In the genomic region with DNA sequence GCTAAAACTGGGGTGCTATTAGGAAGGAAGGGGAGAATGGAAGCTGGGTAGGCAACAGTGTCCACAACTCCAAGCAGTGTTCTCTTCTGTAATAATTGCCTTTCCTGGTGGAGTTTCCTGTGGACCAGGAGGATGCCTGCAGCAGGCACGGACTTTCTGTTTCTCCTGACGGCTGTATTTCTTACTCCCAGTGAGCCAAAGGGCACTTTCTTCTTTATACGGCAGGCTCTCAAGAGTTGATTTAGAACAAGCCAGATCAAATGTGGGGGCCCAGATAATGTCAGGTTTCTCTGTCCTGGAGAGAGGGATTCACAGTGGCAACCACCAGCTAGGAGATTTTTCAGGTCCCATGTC, we compare ENCODE assay signal across 32 cellular contexts. TPM values are rescaled to one million over a fixed set of nuclear protein-coding genes. Genes with fewer than 3 reads are reported as not detected.
DNase-seq lines count a peak whose midpoint lies in the region; ATAC-seq, FAIRE-seq and TF ChIP-seq lines count a peak whose summit lies in the region.
"Had no signal": no experiment of that assay in that cellular context is flagged by ENCODE, and none has a peak within 500 bp of the region (broad histone marks: within the 10 kb centered on the region; RNA-seq: fewer than 3 reads in every experiment).

No MANE protein-coding gene starts in this region.

- H3K4me2 ChIP-seq in endothelial cell of umbilical vein (ENCODE audit: insufficient read depth, low read length): no peak overlapping the region

- no peaks in the 10 kb centered on the region for H3K79me2 ChIP-seq in endothelial cell of umbilical vein (ENCODE audit: control insufficient read depth, insufficient read depth, low read length)

- H3K27me3 ChIP-seq in left ventricle myocardium inferior (ENCODE audit: low read depth) (no peaks in the 10 kb centered on the region), endothelial cell of umbilical vein (ENCODE audit: control insufficient read depth in 2 of 2, insufficient read depth in 2 of 2, low read length in 2 of 2) (no peaks in the 10 kb centered on the region), psoas muscle (ENCODE audit: insufficient read depth in 3 of 3, low read length in 2 of 3) (no peaks in the 10 kb centered on the region)
- H3K27me3 ChIP-seq: breast epithelium, thyroid gland had no signal

- FAIRE-seq in endothelial cell of umbilical vein (lab: Jason Lieb, UNC): no peak
- FAIRE-seq: RCC 7860 had no signal

- no peak overlapping the region for H3K9ac ChIP-seq in endothelial cell of umbilical vein (replicated peaks; ENCODE audit: extremely low read depth, insufficient read depth, low read length)
- H3K9ac ChIP-seq: GM23248 had no signal

- H3K27ac ChIP-seq in left ventricle myocardium inferior (replicated peaks) (peak overlapping the region; percentile 74), endothelial cell of umbilical vein (ENCODE audit: insufficient read depth, low read depth, low read length) (no peak overlapping the region), psoas muscle (peak overlapping the region; percentile 96)
- H3K27ac ChIP-seq: breast epithelium, GM23248, thyroid gland had no signal

- dilution Hi-C loops in endothelial cell of umbilical vein (cut with MboI; ENCODE audit: extremely low pct_ligation_motif_present, low sequenced_read_pairs): no loop called here

- BruUV-seq in endothelial cell of umbilical vein (replicated peaks; lab: Mats Ljungman, UMichigan): no TSS peak

- CTCF ChIA-PET in endothelial cell of umbilical vein (lab: Charles Lee): interaction anchor here (1.0 to 1.5 kb wide), 2 partner anchors 9 to 23 kb away, joined by 3 to 4 read pairs; no protein-coding TSS in a partner anchor

- no peaks in the 10 kb centered on the region for H4K20me1 ChIP-seq in endothelial cell of umbilical vein (replicated peaks; ENCODE audit: control insufficient read depth, extremely low read depth, insufficient read depth, low read length)

- ATAC-seq in Right ventricle myocardium superior (ENCODE audit: poor library complexity) (no peak), psoas muscle (no peak), HG02678 (IDR thresholded peaks at IDR 0.05; ENCODE audit: unreplicated experiment) (no peak)
- ATAC-seq: activated CD8-positive, alpha-beta memory T cell treated with anti-CD3 and anti-CD28 coated beads, Interleukin-2, amount 10 ng/mL, durations not matched to agents 7 days and 5 days; stimulated activated effector memory CD8-positive, alpha-beta T cell treated with anti-CD3 and anti-CD28 coated beads, Interleukin-12 subunit alpha, Interleukin-12 subunit beta, amount 100 ng/mL, for 72 hours had no signal

- 49 to 68% (median 66%) methylated on average over 3 of the region's 3 CpGs for WGBS in psoas muscle, 3 donors

- DNase-seq in left ventricle myocardium inferior: no peak
- DNase-seq in Right ventricle myocardium superior: no peak
- DNase-seq in endothelial cell of umbilical vein (ENCODE audit: low read depth, low spot score): peak; percentile 22
- no peak for DNase-seq in psoas muscle
- peak; percentile 29 for DNase-seq in ureter (ENCODE audit: low spot score)
- DNase-seq in activated CD4-positive, alpha-beta T cell treated with anti-CD3 and anti-CD28 coated beads for 1 hour: no peak
- no peak for DNase-seq in 8988T
- DNase-seq: activated CD4-positive, alpha-beta T cell treated with anti-CD3 and anti-CD28 coated beads, Interleukin-2, amount 10 ng/mL, durations not matched to agents 24 days and 14 days; activated naive CD4-positive, alpha-beta T cell treated with anti-CD3 and anti-CD28 coated beads, Interleukin-2, amount 10 ng/mL, durations not matched to agents 7 days and 5 days; AML-193; amniotic stem cell; cortex of kidney; DMS79; GF-D8; GM23248; KG1; kidney glomerular epithelial cell; mammary epithelial cell; MM.1S; NCI-H2171; NCI-H524; nucleus accumbens; thyroid gland had no signal

- intact Hi-C loops in left ventricle myocardium inferior (cut with micrococcal nuclease) (no loop called here), Right ventricle myocardium superior (cut with DNase I) (no loop called here), endothelial cell of umbilical vein (cut with micrococcal nuclease) (no loop called here), psoas muscle (cut with DNase I) (no loop called here)

- H3K4me1 ChIP-seq in left ventricle myocardium inferior (peaks cover 36% of the 10 kb centered on the region), endothelial cell of umbilical vein (ENCODE audit: control insufficient read depth, extremely low read depth, insufficient read depth, low read length) (peaks cover 26% of the 10 kb centered on the region), psoas muscle (peaks cover 19% of the 10 kb centered on the region)
- H3K4me1 ChIP-seq: breast epithelium had no signal

- H3K4me3 ChIP-seq in left ventricle myocardium inferior: no peak overlapping the region
- no peak overlapping the region for H3K4me3 ChIP-seq in endothelial cell of umbilical vein (replicated peaks in 1 of 3; ENCODE audit: insufficient read depth in 1 of 3, low read depth in 1 of 3, low read length in 3 of 3)
- H3K4me3 ChIP-seq in psoas muscle: no peak overlapping the region
- H3K4me3 ChIP-seq: breast epithelium, GM23248, thyroid gland had no signal

- no peaks in the 10 kb centered on the region for H3K9me1 ChIP-seq in endothelial cell of umbilical vein (replicated peaks; ENCODE audit: control insufficient read depth, extremely low read depth, insufficient read depth, low read length)

- TF ChIP-seq CTCF in left ventricle myocardium inferior (IDR thresholded peaks at IDR 0.05; ENCODE audit: borderline replicate concordance): no peak
- TF ChIP-seq CTCF in endothelial cell of umbilical vein (IDR thresholded peaks at IDR 0.05; ENCODE audit: extremely low read depth in 1 of 2, insufficient read depth in 1 of 2, low read depth in 1 of 2, low read length in 2 of 2): no peak
- TF ChIP-seq CTCF in psoas muscle (IDR thresholded peaks at IDR 0.05): no peak

- H3K36me3 ChIP-seq in left ventricle myocardium inferior (no peaks in the 10 kb centered on the region), endothelial cell of umbilical vein (ENCODE audit: control insufficient read depth in 2 of 2, extremely low read depth in 1 of 2, insufficient read depth in 2 of 2, low read length in 2 of 2) (no peaks in the 10 kb centered on the region), psoas muscle (ENCODE audit: insufficient read depth in 1 of 2, low read depth in 1 of 2) (no peaks in the 10 kb centered on the region)
- H3K36me3 ChIP-seq: breast epithelium, thyroid gland had no signal

- no peak for TF ChIP-seq POLR2A in endothelial cell of umbilical vein (IDR thresholded peaks at IDR 0.05; ENCODE audit: low read depth, low read length)

- POLR2A ChIA-PET in endothelial cell of umbilical vein (lab: Charles Lee): interaction anchor here (0.5 kb wide), 1 partner anchor 10 kb away, joined by 4 read pairs; no protein-coding TSS in a partner anchor

- no peaks in the 10 kb centered on the region for H3K9me3 ChIP-seq in left ventricle myocardium inferior (replicated peaks)
- H3K9me3 ChIP-seq in endothelial cell of umbilical vein (replicated peaks; ENCODE audit: control insufficient read depth, insufficient read depth, low read length): no peaks in the 10 kb centered on the region
- H3K9me3 ChIP-seq in psoas muscle: no peaks in the 10 kb centered on the region
- H3K9me3 ChIP-seq: breast epithelium, thyroid gland had no signal

- peak overlapping the region; percentile 50 for H2AFZ ChIP-seq in endothelial cell of umbilical vein (ENCODE audit: low read depth, low read length)
- H2AFZ ChIP-seq: GM23248 had no signal

TF ChIP-seq in endothelial cell of umbilical vein, 7 proteins besides CTCF, POLR2A, EP300 and RAD21 (continues in another document):
- TF ChIP-seq MYC (IDR thresholded peaks at IDR 0.05; ENCODE audit: low read depth, low read length) (no peak), POLR2AphosphoS5 (IDR thresholded peaks at IDR 0.05; ENCODE audit: insufficient read depth, low read depth, low read length) (no peak), FOS (IDR thresholded peaks at IDR 0.05; ENCODE audit: borderline replicate concordance, insufficient read depth, low read length) (no peak), EZH2 (IDR thresholded peaks at IDR 0.05; ENCODE audit: borderline replicate concordance, low read depth, low read length, severe bottlenecking) (no peak), GATA2 (IDR thresholded peaks at IDR 0.05; ENCODE audit: insufficient read depth, insufficient read length, low read depth, low read length) (no peak)
- TF ChIP-seq, protein P1, sequence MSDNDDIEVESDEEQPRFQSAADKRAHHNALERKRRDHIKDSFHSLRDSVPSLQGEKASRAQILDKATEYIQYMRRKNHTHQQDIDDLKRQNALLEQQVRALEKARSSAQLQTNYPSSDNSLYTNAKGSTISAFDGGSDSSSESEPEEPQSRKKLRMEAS (IDR thresholded peaks at IDR 0.05; ENCODE audit: insufficient read depth, insufficient read length): no peak

RNA-seq across cellular contexts. Expression of a gene that starts 13.0 kb away (rescaled TPM):
- total RNA-seq in left ventricle myocardium inferior (not detected), Right ventricle myocardium superior (not detected), endothelial cell of umbilical vein (not detected in 2 replicates), psoas muscle (under 1 TPM in 1 of 4 donors, not detected in 3; 0.60 TPM), ureter (not detected)
- polyA plus RNA-seq in endothelial cell of umbilical vein (0.06 TPM in 1 of 2 replicates, not detected in the other), psoas muscle (under 1 TPM in 1 of 3 donors, not detected in 2; 0.05 TPM)
- polyA plus RNA-seq in endothelial cell of umbilical vein (2011; cell fraction: cytosol; rRNA removed): not detected in 2 replicates
- 0.18 TPM in 1 of 2 replicates, not detected in the other for polyA plus RNA-seq in endothelial cell of umbilical vein (2011; cell fraction: nucleus; rRNA removed)
- polyA plus RNA-seq in endothelial cell of umbilical vein (2012): 0.13 TPM in 1 of 2 replicates, not detected in the other
- not detected in 2 replicates for polyA minus RNA-seq in endothelial cell of umbilical vein
- not detected for polyA minus RNA-seq in endothelial cell of umbilical vein (2011; cell fraction: cytosol; rRNA and poly(A)+ RNA removed)
- not detected in 2 replicates for polyA minus RNA-seq in endothelial cell of umbilical vein (2011; cell fraction: nucleus; rRNA and poly(A)+ RNA removed)
- total RNA-seq: breast epithelium; fibroblast of lung; GM23248; HT1080; myocyte; T-helper 2 cell treated with Interferon-gamma antibody and Interleukin-4, amounts not matched to agents 100 ng/mL and 5 ng/mL, for 36 hours; thyroid gland had no signal
- polyA plus RNA-seq: fibroblast of lung, GM23248 had no signal

RNA-seq across cellular contexts. Expression of a gene that starts 17.5 kb away (rescaled TPM):
- 22.2 TPM for total RNA-seq in left ventricle myocardium inferior
- 22.5 TPM for total RNA-seq in Right ventricle myocardium superior
- total RNA-seq in endothelial cell of umbilical vein: 20.5 and 25.7 TPM in 2 replicates
- polyA plus RNA-seq in endothelial cell of umbilical vein: 2.6 and 3.4 TPM in 2 replicates
- polyA plus RNA-seq in endothelial cell of umbilical vein (2011; cell fraction: cytosol; rRNA removed): 3.4 TPM in 2 replicates
- 11.8 and 12.3 TPM in 2 replicates for polyA plus RNA-seq in endothelial cell of umbilical vein (2011; cell fraction: nucleus; rRNA removed)
- polyA plus RNA-seq in endothelial cell of umbilical vein (2012): 7.5 and 7.7 TPM in 2 replicates
- 14.2 and 20.6 TPM in 2 replicates for polyA minus RNA-seq in endothelial cell of umbilical vein
- polyA minus RNA-seq in endothelial cell of umbilical vein (2011; cell fraction: cytosol; rRNA and poly(A)+ RNA removed): 39.7 TPM
- 20.2 and 21.3 TPM in 2 replicates for polyA minus RNA-seq in endothelial cell of umbilical vein (2011; cell fraction: nucleus; rRNA and poly(A)+ RNA removed)
- total RNA-seq in psoas muscle: 10 to 100 TPM; 25.9 to 37.1 (median 30.9) TPM
- polyA plus RNA-seq in psoas muscle: 10 to 100 TPM in 1 of 3 donors, 1 to 10 TPM in 2; 4.2 to 11.7 (median 7.2) TPM
- 73.2 TPM for total RNA-seq in ureter

Comparison
In these comparisons a context has a peak if more than half of its experiments do, and no peak if none do; other contexts are left out.
1. DNase-seq: peak in endothelial cell of umbilical vein (single experiment) and ureter (single experiment); none in left ventricle myocardium inferior (single experiment), Right ventricle myocardium superior (single experiment), psoas muscle (0 of 2), activated CD4-positive, alpha-beta T cell treated with anti-CD3 and anti-CD28 coated beads for 1 hour (single experiment) and 8988T (single experiment).